8 cellular contexts compared by ENCODE assay signal in the genomic region with DNA sequence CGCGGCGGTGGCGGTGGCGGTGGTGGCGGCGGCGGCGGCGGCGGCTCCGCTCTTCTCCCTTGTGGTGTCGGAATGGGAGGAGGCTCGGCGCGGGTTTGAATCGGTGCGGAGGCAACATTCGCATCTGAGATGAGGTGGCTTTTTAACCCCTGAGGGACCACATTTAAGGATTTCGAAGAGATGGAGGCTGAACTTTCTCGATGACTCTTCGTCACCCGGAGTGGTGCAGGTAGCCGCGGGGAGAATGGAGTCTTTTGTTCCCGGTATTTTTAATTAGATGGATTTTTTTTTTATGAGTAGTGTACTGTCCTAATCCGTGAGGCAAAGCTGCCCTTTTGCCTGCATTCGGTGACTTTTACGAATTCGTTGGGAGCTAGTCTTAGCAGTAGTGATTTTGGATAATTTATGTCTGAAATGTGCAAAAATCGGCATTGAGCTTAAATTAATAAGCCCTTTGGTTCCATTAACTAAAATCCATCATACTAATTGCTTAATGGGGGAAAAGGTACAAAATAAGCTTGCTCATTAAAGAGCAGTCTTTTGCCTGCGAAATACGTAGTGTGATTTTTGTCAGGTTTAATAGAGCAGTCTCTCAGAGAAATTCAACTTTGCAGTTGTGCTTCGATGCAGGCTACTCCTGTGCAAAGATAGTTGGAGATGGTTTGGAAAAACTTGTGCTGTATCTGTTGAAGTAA.
DNase-seq lines count a peak whose midpoint lies in the region; ATAC-seq, FAIRE-seq and TF ChIP-seq lines count a peak whose summit lies in the region.

No MANE protein-coding gene starts in this region.

- H3K9ac ChIP-seq in HepG2 (ENCODE audit: insufficient read depth, low read depth, low read length): no peak overlapping the region

- intact Hi-C loops in breast epithelium (cut with DNase I; ENCODE audit: low total_unique reads): no loop called here
- intact Hi-C loops in HepG2 (cut with micrococcal nuclease; ENCODE audit: unreplicated experiment): no loop called here

- H2AFZ ChIP-seq in HepG2 (ENCODE audit: low read length): no peak overlapping the region

- ATAC-seq in HepG2 (no peak), thoracic aorta (ENCODE audit: insufficient number of reproducible peaks, low FRiP score, low read depth) (no peak), GM21825 (IDR thresholded peaks at IDR 0.05; ENCODE audit: unreplicated experiment) (no peak)

- peak; percentile 27 for DNase-seq in NCI-H2196 (lab: John Stamatoyannopoulos, UW; ENCODE audit: unreplicated experiment)
- no peak for DNase-seq in NCI-H2196 treated with DMSO at 0.1 percent for 48 hours (lab: John Stamatoyannopoulos, UW; ENCODE audit: unreplicated experiment)
- no peak for DNase-seq in MG63
- no peak for DNase-seq in breast epithelium (ENCODE audit: low spot score in 2 of 2)
- DNase-seq in HepG2 (ENCODE audit: low spot score): no peak
- no peak for DNase-seq in thoracic aorta (ENCODE audit: low spot score)
- no peak for DNase-seq in HT-29 (ENCODE audit: low spot score)

- H3K79me2 ChIP-seq in HepG2 (ENCODE audit: insufficient read depth, low read length): no peaks in the 10 kb centered on the region

- in situ Hi-C loops in HepG2 (cut with HindIII; ENCODE audit: extremely low pct_ligation_motif_present, low pct_unique_long_range_greater_than_20kb): no loop called here

- BruUV-seq in HepG2 (replicated peaks; lab: Mats Ljungman, UMichigan): no TSS peak

- TF ChIP-seq POLR2A in breast epithelium (IDR thresholded peaks at IDR 0.05) (no peak), HepG2 (IDR thresholded peaks at IDR 0.05; ENCODE audit: insufficient read depth in 1 of 2, low read depth in 2 of 2, low read length in 2 of 2) (no peak)

- H3K27me3 ChIP-seq in MG63 (peaks cover 32% of the 10 kb centered on the region), breast epithelium (peaks cover 0 to 31% of the 10 kb centered on the region in 2 donors), HepG2 (ENCODE audit: control insufficient read depth in 1 of 2, insufficient read depth in 2 of 2, low read length in 2 of 2) (peaks cover 3 to 43% of the 10 kb centered on the region in 2 experiments), thoracic aorta (replicated peaks; ENCODE audit: insufficient read depth) (no peaks in the 10 kb centered on the region)

- POLR2A ChIA-PET in HepG2 (lab: Yijun Ruan, JAX): no interaction called here

- H4K20me1 ChIP-seq in HepG2 (ENCODE audit: insufficient read depth, low read length): no peaks in the 10 kb centered on the region

- H3K4me1 ChIP-seq in breast epithelium (no peaks in the 10 kb centered on the region), HepG2 (ENCODE audit: insufficient read depth, low read length) (peaks cover 8% of the 10 kb centered on the region), thoracic aorta (ENCODE audit: control insufficient read depth in 1 of 2, low read depth in 2 of 2) (peaks cover 9 to 11% of the 10 kb centered on the region in 2 donors)

- H3K27ac ChIP-seq in breast epithelium (peak overlapping the region; percentile 40 to 72), HepG2 (ENCODE audit: extremely low read length, insufficient read depth, low read length) (no peak overlapping the region), thoracic aorta (no peak overlapping the region)

- WGBS in HepG2 (ENCODE audit: low lambda C conversion rate): 6% methylated on average over 15 of the region's 34 CpGs

- CTCF ChIA-PET in HepG2 (lab: Yijun Ruan, JAX; ENCODE audit: low intra/inter-chr PET ratio, low total read pairs): no interaction called here

- TF ChIP-seq CTCF in breast epithelium (IDR thresholded peaks at IDR 0.05) (no peak), HepG2 (CRISPR knock-in tag; IDR thresholded peaks at IDR 0.05) (no peak), thoracic aorta (IDR thresholded peaks at IDR 0.05) (no peak)

- TF ChIP-seq RAD21 in HepG2 (CRISPR knock-in tag; IDR thresholded peaks at IDR 0.05): no peak

- TF ChIP-seq EP300 in HepG2 (IDR thresholded peaks at IDR 0.05; ENCODE audit: low read depth in 2 of 2, low read length in 2 of 2) (no peak), HepG2 (CRISPR knock-in tag; IDR thresholded peaks at IDR 0.05; ENCODE audit: borderline replicate concordance) (no peak)

- no peaks in the 10 kb centered on the region for H3K9me3 ChIP-seq in MG63
- no peaks in the 10 kb centered on the region for H3K9me3 ChIP-seq in breast epithelium
- H3K9me3 ChIP-seq in HepG2 (ENCODE audit: low read length): no peaks in the 10 kb centered on the region
- H3K9me3 ChIP-seq in thoracic aorta: no peaks in the 10 kb centered on the region

- H3K4me3 ChIP-seq in MG63: peak overlapping the region; percentile 11; the same call in 1 of the 2 replicates
- peak overlapping the region; percentile 56 to 91 (median 70) for H3K4me3 ChIP-seq in breast epithelium
- H3K4me3 ChIP-seq in HepG2 (replicated peaks in 1 of 3; ENCODE audit: insufficient read depth in 1 of 3, low read depth in 2 of 3, low read length in 3 of 3): peak overlapping the region; percentile 38 to 72 (median 46); a peak in 5 of 6 replicates
- H3K4me3 ChIP-seq in thoracic aorta: peak overlapping the region; percentile 79

- H3K36me3 ChIP-seq in MG63: no peaks in the 10 kb centered on the region
- H3K36me3 ChIP-seq in breast epithelium: no peaks in the 10 kb centered on the region
- no peaks in the 10 kb centered on the region for H3K36me3 ChIP-seq in HepG2 (replicated peaks in 1 of 2; ENCODE audit: control insufficient read depth in 1 of 2, insufficient read depth in 2 of 2, low read length in 2 of 2)
- no peaks in the 10 kb centered on the region for H3K36me3 ChIP-seq in thoracic aorta

- no peak for FAIRE-seq in HepG2 (lab: Jason Lieb, UNC)

- peak overlapping the region; percentile 81 for H3K4me2 ChIP-seq in HepG2 (ENCODE audit: low read depth, low read length)

TF ChIP-seq in HepG2, 621 proteins besides CTCF, POLR2A, EP300 and RAD21:
- TF ChIP-seq CBX2 (IDR thresholded peaks at IDR 0.05; ENCODE audit: low read depth, low read length) (peak; percentile 88; the same call in 1 of the 2 replicates), CBX2 (CRISPR knock-in tag; IDR thresholded peaks at IDR 0.05; ENCODE audit: low read depth) (no peak)
- TF ChIP-seq, protein P1, sequence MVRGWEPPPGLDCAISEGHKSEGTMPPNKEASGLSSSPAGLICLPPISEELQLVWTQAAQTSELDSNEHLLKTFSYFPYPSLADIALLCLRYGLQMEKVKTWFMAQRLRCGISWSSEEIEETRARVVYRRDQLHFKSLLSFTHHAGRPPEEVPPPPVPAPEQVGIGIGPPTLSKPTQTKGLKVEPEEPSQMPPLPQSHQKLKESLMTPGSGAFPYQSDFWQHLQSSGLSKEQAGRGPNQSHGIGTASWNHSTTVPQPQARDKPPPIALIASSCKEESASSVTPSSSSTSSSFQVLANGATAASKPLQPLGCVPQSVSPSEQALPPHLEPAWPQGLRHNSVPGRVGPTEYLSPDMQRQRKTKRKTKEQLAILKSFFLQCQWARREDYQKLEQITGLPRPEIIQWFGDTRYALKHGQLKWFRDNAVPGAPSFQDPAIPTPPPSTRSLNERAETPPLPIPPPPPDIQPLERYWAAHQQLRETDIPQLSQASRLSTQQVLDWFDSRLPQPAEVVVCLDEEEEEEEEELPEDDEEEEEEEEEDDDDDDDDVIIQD (CRISPR knock-in tag; IDR thresholded peaks at IDR 0.05; ENCODE audit: low read depth): no peak

Comparison
In these comparisons a context has a peak if more than half of its experiments do, and no peak if none do; other contexts are left out.
1. H3K4me3 ChIP-seq: peak in every context shown above with its lines; median percentile 79 in thoracic aorta; 70 in breast epithelium; 46 in HepG2; 11 in MG63.
2. H3K27ac ChIP-seq: peak in breast epithelium (2 of 2); none in HepG2 (single experiment) and thoracic aorta (0 of 2).